21 cellular contexts compared by ENCODE assay signal in genomic region chr10:126073606-126074005, GRCh38.
"Had no signal": no experiment of that assay in that cellular context is flagged by ENCODE, and none has a peak within 500 bp of the region (broad histone marks: within the 10 kb centered on the region; RNA-seq: fewer than 3 reads in every experiment).

No MANE protein-coding gene starts in this region.

- H3K9me3 ChIP-seq: left lung, transverse colon, vagina had no signal

- FAIRE-seq: endothelial cell of umbilical vein, kidney had no signal

- H3K27ac ChIP-seq: coronary artery, hepatocyte, left lung, parathyroid adenoma, transverse colon, vagina had no signal

- H3K36me3 ChIP-seq: left lung, transverse colon, vagina had no signal

- H3K4me1 ChIP-seq: left lung, parathyroid adenoma, transverse colon, vagina had no signal

- H3K9ac ChIP-seq: parathyroid adenoma had no signal

- H3K4me2 ChIP-seq: hepatocyte had no signal

- H3K27me3 ChIP-seq: hepatocyte, left lung, transverse colon, vagina had no signal

- ATAC-seq: activated CD8-positive, alpha-beta T cell treated with anti-CD3 and anti-CD28 coated beads, Interleukin-2, amount 10 ng/mL, durations not matched to agents 7 days and 5 days; left lung; naive thymus-derived CD8-positive, alpha-beta T cell; stimulated activated naive B cell treated with anti-CD40 and anti-IgM and Interleukin-4, amounts not matched to agents 10 μg/mL and 1 μg/mL and 100 μg/mL, for 72 hours had no signal

- H3K79me2 ChIP-seq: hepatocyte, parathyroid adenoma had no signal

- H2AFZ ChIP-seq: hepatocyte, parathyroid adenoma had no signal

- H3K4me3 ChIP-seq: coronary artery, hepatocyte, left lung, transverse colon, vagina had no signal

- DNase-seq: activated CD4-positive, alpha-beta T cell treated with anti-CD3 and anti-CD28 coated beads, Interleukin-2, amount 10 ng/mL, durations not matched to agents 24 days and 14 days; activated CD4-positive, CD25-positive, alpha-beta regulatory T cell; activated CD8-positive, alpha-beta memory T cell treated with anti-CD3 and anti-CD28 coated beads, Interleukin-2, amount 50 U/mL, for 4 hours; activated CD8-positive, alpha-beta T cell treated with anti-CD3 and anti-CD28 coated beads, Interleukin-2, amount 10 ng/mL, durations not matched to agents 7 days and 5 days; activated gamma-delta T cell; activated T-cell treated with anti-CD3 and anti-CD28 coated beads, Interleukin-2, amount 50 U/mL, for 48 hours; anterior cingulate cortex; caudate nucleus; effector CD4-positive, alpha-beta T cell; kidney; left lung; naive thymus-derived CD8-positive, alpha-beta T cell; stimulated activated CD4-positive, alpha-beta T cell treated with anti-CD3 and anti-CD28 coated beads, Interleukin-4, amount 100 ng/mL, for 1 hour; stimulated activated naive B cell treated with anti-CD40 and anti-IgM and Interleukin-4, amounts not matched to agents 10 μg/mL and 1 μg/mL and 100 μg/mL, for 72 hours; SW 1271; transverse colon had no signal
